ENCODE assay signal across 1 cellular context in genomic region chr11:3802016-3802790, GRCh38.
A peak's percentile ranks its signal among the peaks of the same experiment; 100 is the strongest.
TF ChIP-seq lines count a peak whose summit lies in the region.

No MANE protein-coding gene starts in this region.

TF ChIP-seq in K562, 482 proteins besides CTCF, POLR2A, EP300 and RAD21:
- TF ChIP-seq KDM5B (IDR thresholded peaks at IDR 0.05; ENCODE audit: insufficient replicate concordance, low read depth, low read length) (no peak), NFE2 (IDR thresholded peaks at IDR 0.05; ENCODE audit: low read depth) (0 out of 2 replicates have a peak, but pooled peaks have one; percentile 5), ZNF140 (CRISPR knock-in tag; IDR thresholded peaks at IDR 0.05) (no peak), NR2C1 (IDR thresholded peaks at IDR 0.05) (no peak), NR2C1 (tag; IDR thresholded peaks at IDR 0.05) (no peak), EWSR1 (IDR thresholded peaks at IDR 0.05; ENCODE audit: borderline replicate concordance, low read depth, partially characterized antibody) (no peak), ZNF212 (CRISPR knock-in tag; IDR thresholded peaks at IDR 0.05) (no peak), TCF3 (CRISPR knock-in tag; IDR thresholded peaks at IDR 0.05) (no peak), TEAD4 (IDR thresholded peaks at IDR 0.05; ENCODE audit: low read length) (no peak), TEAD4 (CRISPR knock-in tag; IDR thresholded peaks at IDR 0.05; ENCODE audit: borderline replicate concordance) (no peak)
